ENCODE assay signal across 31 cellular contexts in genomic region chr1:152981181-152981871, GRCh38. TPM values are rescaled to one million over a fixed set of nuclear protein-coding genes. Genes with fewer than 3 reads are reported as not detected.
"Had no signal": no experiment of that assay in that cellular context is flagged by ENCODE, and none has a peak within 500 bp of the region (broad histone marks: within the 10 kb centered on the region; RNA-seq: fewer than 3 reads in every experiment).

No MANE protein-coding gene starts in this region.

- H3K4me3 ChIP-seq: ascending aorta, body of pancreas, K562, SK-N-MC had no signal

- H3K27me3 ChIP-seq: ascending aorta, body of pancreas had no signal

- H3K27ac ChIP-seq: ascending aorta, body of pancreas, SK-N-MC had no signal

- H3K36me3 Mint-ChIP-seq: activated CD8-positive, alpha-beta memory T cell treated with anti-CD3 and anti-CD28 coated beads, Interleukin-2, amount 10 ng/mL, durations not matched to agents 7 days and 5 days; activated naive CD4-positive, alpha-beta T cell treated with anti-CD3 and anti-CD28 coated beads, Interleukin-2, amount 50 U/mL, for 72 hours; T-cell had no signal

- H3K4me1 Mint-ChIP-seq: activated CD8-positive, alpha-beta memory T cell treated with anti-CD3 and anti-CD28 coated beads, Interleukin-2, amount 10 ng/mL, durations not matched to agents 7 days and 5 days; activated naive CD8-positive, alpha-beta T cell treated with anti-CD3 and anti-CD28 coated beads, Interleukin-2, amount 50 U/mL, for 24 hours; T-cell had no signal

- H3K4me3 Mint-ChIP-seq: activated CD8-positive, alpha-beta memory T cell treated with anti-CD3 and anti-CD28 coated beads, Interleukin-2, amount 10 ng/mL, durations not matched to agents 7 days and 5 days; activated naive CD8-positive, alpha-beta T cell treated with anti-CD3 and anti-CD28 coated beads, Interleukin-2, amount 50 U/mL, for 24 hours; activated T-cell treated with anti-CD3 and anti-CD28 coated beads, Interleukin-2, amount 50 U/mL, for 24 hours; activated T-helper 1 cell treated with anti-CD3 and anti-CD28 coated beads, Interleukin-12 subunit alpha, Interleukin-12 subunit beta, Interleukin-2, Interleukin-4 antibody, amounts not matched to agents 30 ng/mL and 10 ng/mL and 1 ng/mL, durations not matched to agents 14 hours and 24 hours and 36 hours; T-cell had no signal

- ATAC-seq: activated CD4-positive, CD25-positive, alpha-beta regulatory T cell treated with anti-CD3 and anti-CD28 coated beads, Interleukin-2, amount 50 U/mL, for 24 hours; activated CD8-positive, alpha-beta memory T cell treated with anti-CD3 and anti-CD28 coated beads, Interleukin-2, amount 10 ng/mL, durations not matched to agents 7 days and 5 days; activated naive CD4-positive, alpha-beta T cell treated with anti-CD3 and anti-CD28 coated beads, Interleukin-2, amount 50 U/mL, for 72 hours; activated naive CD8-positive, alpha-beta T cell treated with anti-CD3 and anti-CD28 coated beads, Interleukin-2, amount 50 U/mL, for 24 hours; body of pancreas; K562; Panc1; Right ventricle myocardium inferior; T-cell had no signal

- H3K4me1 ChIP-seq: ascending aorta, body of pancreas had no signal

- H3K36me3 ChIP-seq: ascending aorta had no signal

- H3K9me3 Mint-ChIP-seq: activated naive CD4-positive, alpha-beta T cell treated with anti-CD3 and anti-CD28 coated beads, Interleukin-2, amount 50 U/mL, for 72 hours; activated naive CD8-positive, alpha-beta T cell treated with anti-CD3 and anti-CD28 coated beads, Interleukin-2, amount 50 U/mL, for 24 hours; activated T-cell treated with anti-CD3 and anti-CD28 coated beads, Interleukin-2, amount 50 U/mL, for 24 hours; activated T-helper 1 cell treated with anti-CD3 and anti-CD28 coated beads, Interleukin-12 subunit alpha, Interleukin-12 subunit beta, Interleukin-2, Interleukin-4 antibody, amounts not matched to agents 30 ng/mL and 10 ng/mL and 1 ng/mL, durations not matched to agents 14 hours and 24 hours and 36 hours had no signal

- H3K9me3 ChIP-seq: ascending aorta, body of pancreas had no signal

- H3K27ac Mint-ChIP-seq: activated CD8-positive, alpha-beta memory T cell treated with anti-CD3 and anti-CD28 coated beads, Interleukin-2, amount 10 ng/mL, durations not matched to agents 7 days and 5 days; activated naive CD4-positive, alpha-beta T cell treated with anti-CD3 and anti-CD28 coated beads, Interleukin-2, amount 50 U/mL, for 72 hours; activated naive CD8-positive, alpha-beta T cell treated with anti-CD3 and anti-CD28 coated beads, Interleukin-2, amount 50 U/mL, for 24 hours; activated T-cell treated with anti-CD3 and anti-CD28 coated beads, Interleukin-2, amount 50 U/mL, for 24 hours; activated T-helper 1 cell treated with anti-CD3 and anti-CD28 coated beads, Interleukin-12 subunit alpha, Interleukin-12 subunit beta, Interleukin-2, Interleukin-4 antibody, amounts not matched to agents 30 ng/mL and 10 ng/mL and 1 ng/mL, durations not matched to agents 14 hours and 24 hours and 36 hours; T-cell had no signal

- DNase-seq: activated CD4-positive, alpha-beta T cell treated with anti-CD3 and anti-CD28 coated beads for 4 hours; activated CD8-positive, alpha-beta memory T cell treated with anti-CD3 and anti-CD28 coated beads, Interleukin-2, amount 10 ng/mL, durations not matched to agents 7 days and 5 days; activated effector memory CD4-positive, alpha-beta T cell treated with anti-CD3 and anti-CD28 coated beads, Interleukin-2, amount 50 U/mL, for 16 hours; activated naive CD4-positive, alpha-beta T cell treated with Interleukin-2 at 50 U/mL for 16 hours; activated naive CD8-positive, alpha-beta T cell treated with anti-CD3 and anti-CD28 coated beads, Interleukin-2, amount 50 U/mL, for 24 hours; activated T-cell treated with anti-CD3 and anti-CD28 coated beads, Interleukin-2, amount 50 U/mL, for 24 hours; amniotic stem cell; body of pancreas; cerebellar nuclear complex; Karpas-422; NCI-H1048; NCI-H146; NCI-H1930; NCI-H2171; NCI-H2227 treated with DMSO at 0.1 percent for 48 hours; NCI-H526 treated with DMSO at 0.1 percent for 48 hours; NK-92 treated with Interleukin-12 subunit alpha and Interleukin-12 subunit beta, amount 100 ng/mL, for 24 hours; OCI-M1; RPMI8226; T-cell had no signal

RNA-seq across cellular contexts. Expression of gene SPRR1A, which starts 2.6 kb away (rescaled TPM):
- total RNA-seq: activated CD8-positive, alpha-beta memory T cell treated with anti-CD3 and anti-CD28 coated beads, Interleukin-2, amount 10 ng/mL, durations not matched to agents 7 days and 5 days; activated naive CD4-positive, alpha-beta T cell treated with anti-CD3 and anti-CD28 coated beads, Interleukin-2, amount 50 U/mL, for 72 hours; activated T-helper 1 cell treated with anti-CD3 and anti-CD28 coated beads, Interleukin-12 subunit alpha, Interleukin-12 subunit beta, Interleukin-2, Interleukin-4 antibody, amounts not matched to agents 30 ng/mL and 10 ng/mL and 1 ng/mL, durations not matched to agents 14 hours and 24 hours and 36 hours; ascending aorta; body of pancreas; cardiac septum; K562; NCI-H460; Right ventricle myocardium inferior; T-cell; T-helper 2 cell treated with Interferon-gamma antibody and Interleukin-4, amounts not matched to agents 100 ng/mL and 5 ng/mL, for 36 hours had no signal
- polyA plus RNA-seq: K562 had no signal

RNA-seq across cellular contexts. Expression of gene SPRR4, which starts 10.9 kb away (rescaled TPM):
- total RNA-seq: activated CD8-positive, alpha-beta memory T cell treated with anti-CD3 and anti-CD28 coated beads, Interleukin-2, amount 10 ng/mL, durations not matched to agents 7 days and 5 days; activated naive CD4-positive, alpha-beta T cell treated with anti-CD3 and anti-CD28 coated beads, Interleukin-2, amount 50 U/mL, for 72 hours; activated T-helper 1 cell treated with anti-CD3 and anti-CD28 coated beads, Interleukin-12 subunit alpha, Interleukin-12 subunit beta, Interleukin-2, Interleukin-4 antibody, amounts not matched to agents 30 ng/mL and 10 ng/mL and 1 ng/mL, durations not matched to agents 14 hours and 24 hours and 36 hours; ascending aorta; body of pancreas; cardiac septum; K562; NCI-H460; Right ventricle myocardium inferior; T-cell; T-helper 2 cell treated with Interferon-gamma antibody and Interleukin-4, amounts not matched to agents 100 ng/mL and 5 ng/mL, for 36 hours had no signal
- polyA plus RNA-seq: K562 had no signal

RNA-seq across cellular contexts. Expression of gene SPRR3, which starts 20.2 kb away (rescaled TPM):
- total RNA-seq: activated CD8-positive, alpha-beta memory T cell treated with anti-CD3 and anti-CD28 coated beads, Interleukin-2, amount 10 ng/mL, durations not matched to agents 7 days and 5 days; activated naive CD4-positive, alpha-beta T cell treated with anti-CD3 and anti-CD28 coated beads, Interleukin-2, amount 50 U/mL, for 72 hours; activated T-helper 1 cell treated with anti-CD3 and anti-CD28 coated beads, Interleukin-12 subunit alpha, Interleukin-12 subunit beta, Interleukin-2, Interleukin-4 antibody, amounts not matched to agents 30 ng/mL and 10 ng/mL and 1 ng/mL, durations not matched to agents 14 hours and 24 hours and 36 hours; body of pancreas; cardiac septum; K562; NCI-H460; Right ventricle myocardium inferior; T-cell; T-helper 2 cell treated with Interferon-gamma antibody and Interleukin-4, amounts not matched to agents 100 ng/mL and 5 ng/mL, for 36 hours had no signal
- polyA plus RNA-seq: K562 had no signal

RNA-seq across cellular contexts. Expression of gene SPRR5, which starts 34.3 kb away (rescaled TPM):
- total RNA-seq: activated CD8-positive, alpha-beta memory T cell treated with anti-CD3 and anti-CD28 coated beads, Interleukin-2, amount 10 ng/mL, durations not matched to agents 7 days and 5 days; activated naive CD4-positive, alpha-beta T cell treated with anti-CD3 and anti-CD28 coated beads, Interleukin-2, amount 50 U/mL, for 72 hours; activated T-helper 1 cell treated with anti-CD3 and anti-CD28 coated beads, Interleukin-12 subunit alpha, Interleukin-12 subunit beta, Interleukin-2, Interleukin-4 antibody, amounts not matched to agents 30 ng/mL and 10 ng/mL and 1 ng/mL, durations not matched to agents 14 hours and 24 hours and 36 hours; ascending aorta; body of pancreas; cardiac septum; K562; NCI-H460; Right ventricle myocardium inferior; T-cell; T-helper 2 cell treated with Interferon-gamma antibody and Interleukin-4, amounts not matched to agents 100 ng/mL and 5 ng/mL, for 36 hours had no signal
- polyA plus RNA-seq: K562 had no signal

RNA-seq across cellular contexts. Expression of gene SPRR1B, which starts 49.7 kb away (rescaled TPM):
- total RNA-seq: activated CD8-positive, alpha-beta memory T cell treated with anti-CD3 and anti-CD28 coated beads, Interleukin-2, amount 10 ng/mL, durations not matched to agents 7 days and 5 days; activated naive CD4-positive, alpha-beta T cell treated with anti-CD3 and anti-CD28 coated beads, Interleukin-2, amount 50 U/mL, for 72 hours; activated T-helper 1 cell treated with anti-CD3 and anti-CD28 coated beads, Interleukin-12 subunit alpha, Interleukin-12 subunit beta, Interleukin-2, Interleukin-4 antibody, amounts not matched to agents 30 ng/mL and 10 ng/mL and 1 ng/mL, durations not matched to agents 14 hours and 24 hours and 36 hours; ascending aorta; body of pancreas; cardiac septum; K562; NCI-H460; Right ventricle myocardium inferior; T-cell; T-helper 2 cell treated with Interferon-gamma antibody and Interleukin-4, amounts not matched to agents 100 ng/mL and 5 ng/mL, for 36 hours had no signal
- polyA plus RNA-seq: K562 had no signal
